ENCODE assay signal across 19 cellular contexts in genomic region chr10:103040424-103040823, GRCh38.
DNase-seq lines count a peak whose midpoint lies in the region; ATAC-seq, FAIRE-seq and TF ChIP-seq lines count a peak whose summit lies in the region.
"Had no signal": no experiment of that assay in that cellular context is flagged by ENCODE, and none has a peak within 500 bp of the region (broad histone marks: within the 10 kb centered on the region; RNA-seq: fewer than 3 reads in every experiment).

No MANE protein-coding gene starts in this region.

- no peaks in the 10 kb centered on the region for H3K27me3 Mint-ChIP-seq in activated naive CD8-positive, alpha-beta T cell treated with anti-CD3 and anti-CD28 coated beads, Interleukin-2, amount 50 U/mL, for 24 hours
- H3K27me3 Mint-ChIP-seq in activated naive CD8-positive, alpha-beta T cell treated with anti-CD3 and anti-CD28 coated beads for 36 hours: no peaks in the 10 kb centered on the region
- H3K27me3 Mint-ChIP-seq: stimulated activated naive CD8-positive, alpha-beta T cell treated with anti-CD3 and anti-CD28 coated beads, Interleukin-15, amount 100 ng/mL, for 72 hours had no signal

- FAIRE-seq in urothelium cell line (lab: Jason Lieb, UNC): no peak
- FAIRE-seq: colon, D721Med had no signal

- H3K4me3 ChIP-seq in SJSA1: no peak overlapping the region
- H3K4me3 ChIP-seq in fibroblast of mammary gland (ENCODE audit: control insufficient read depth, low read depth, low read length): no peak overlapping the region
- H3K4me3 ChIP-seq: skin epidermis had no signal

- no peaks in the 10 kb centered on the region for H3K36me3 ChIP-seq in SJSA1
- H3K36me3 ChIP-seq: neutrophil, WERI-Rb-1 had no signal

- no peak overlapping the region for H3K4me3 Mint-ChIP-seq in activated naive CD8-positive, alpha-beta T cell treated with anti-CD3 and anti-CD28 coated beads, Interleukin-2, amount 50 U/mL, for 24 hours
- no peak overlapping the region for H3K4me3 Mint-ChIP-seq in activated naive CD8-positive, alpha-beta T cell treated with anti-CD3 and anti-CD28 coated beads for 36 hours
- H3K4me3 Mint-ChIP-seq: stimulated activated naive CD8-positive, alpha-beta T cell treated with anti-CD3 and anti-CD28 coated beads, Interleukin-15, amount 100 ng/mL, for 72 hours had no signal

- no peak for DNase-seq in activated naive CD8-positive, alpha-beta T cell treated with anti-CD3 and anti-CD28 coated beads, Interleukin-2, amount 50 U/mL, for 24 hours
- DNase-seq in activated naive CD8-positive, alpha-beta T cell treated with anti-CD3 and anti-CD28 coated beads for 36 hours: no peak
- DNase-seq in SJSA1 (ENCODE audit: low read depth in 1 of 2, low spot score in 2 of 2): peak; percentile 63 to 76
- peak; percentile 27 for DNase-seq in fibroblast of mammary gland (ENCODE audit: low read depth)
- peak; percentile 13 for DNase-seq in urothelium cell line (ENCODE audit: low spot score)
- DNase-seq in NCI-H2196 (lab: John Stamatoyannopoulos, UW; ENCODE audit: unreplicated experiment): no peak
- DNase-seq: 8988T; activated naive CD4-positive, alpha-beta T cell treated with anti-CD3 and anti-CD28 coated beads, Interleukin-2, amount 50 U/mL, for 16 hours; NCI-H2081; NCI-H774; SIG-M5; stimulated activated naive CD8-positive, alpha-beta T cell treated with anti-CD3 and anti-CD28 coated beads, Interleukin-15, amount 100 ng/mL, for 72 hours; WERI-Rb-1 had no signal

- H3K27ac Mint-ChIP-seq in activated naive CD8-positive, alpha-beta T cell treated with anti-CD3 and anti-CD28 coated beads, Interleukin-2, amount 50 U/mL, for 24 hours: peak overlapping the region; percentile 12
- H3K27ac Mint-ChIP-seq in activated naive CD8-positive, alpha-beta T cell treated with anti-CD3 and anti-CD28 coated beads for 36 hours: no peak overlapping the region

- ATAC-seq in activated naive CD8-positive, alpha-beta T cell treated with anti-CD3 and anti-CD28 coated beads, Interleukin-2, amount 50 U/mL, for 24 hours: no peak
- ATAC-seq in GM18519 (IDR thresholded peaks at IDR 0.05; ENCODE audit: low FRiP score, unreplicated experiment): no peak
- no peak for ATAC-seq in GM18868 (IDR thresholded peaks at IDR 0.05; ENCODE audit: unreplicated experiment)
- ATAC-seq: stimulated activated naive CD8-positive, alpha-beta T cell treated with anti-CD3 and anti-CD28 coated beads, Interleukin-15, amount 100 ng/mL, for 72 hours had no signal

- H3K4me1 ChIP-seq in SJSA1 (replicated peaks): peaks cover 43% of the 10 kb centered on the region

- H3K9me3 ChIP-seq in SJSA1 (replicated peaks): no peaks in the 10 kb centered on the region
- H3K9me3 ChIP-seq: neutrophil had no signal

- H3K4me1 Mint-ChIP-seq in activated naive CD8-positive, alpha-beta T cell treated with anti-CD3 and anti-CD28 coated beads, Interleukin-2, amount 50 U/mL, for 24 hours: no peaks in the 10 kb centered on the region
- no peaks in the 10 kb centered on the region for H3K4me1 Mint-ChIP-seq in activated naive CD8-positive, alpha-beta T cell treated with anti-CD3 and anti-CD28 coated beads for 36 hours
- H3K4me1 Mint-ChIP-seq: stimulated activated naive CD8-positive, alpha-beta T cell treated with anti-CD3 and anti-CD28 coated beads, Interleukin-15, amount 100 ng/mL, for 72 hours had no signal

- peak overlapping the region; percentile 63 for H3K27ac ChIP-seq in SJSA1
- H3K27ac ChIP-seq: neutrophil, skin epidermis, WERI-Rb-1 had no signal

- H3K27me3 ChIP-seq in SJSA1 (replicated peaks): no peaks in the 10 kb centered on the region
- H3K27me3 ChIP-seq: neutrophil had no signal

- no peaks in the 10 kb centered on the region for H3K36me3 Mint-ChIP-seq in activated naive CD8-positive, alpha-beta T cell treated with anti-CD3 and anti-CD28 coated beads, Interleukin-2, amount 50 U/mL, for 24 hours (ENCODE audit: low read depth)
- H3K36me3 Mint-ChIP-seq in activated naive CD8-positive, alpha-beta T cell treated with anti-CD3 and anti-CD28 coated beads for 36 hours: no peaks in the 10 kb centered on the region

- TF ChIP-seq CTCF in fibroblast of mammary gland (conservative IDR thresholded peaks at IDR 0.05; ENCODE audit: control insufficient read depth, insufficient read depth, low read depth, low read length): no peak

- H3K9me3 Mint-ChIP-seq in activated naive CD8-positive, alpha-beta T cell treated with anti-CD3 and anti-CD28 coated beads, Interleukin-2, amount 50 U/mL, for 24 hours: no peaks in the 10 kb centered on the region
- H3K9me3 Mint-ChIP-seq in activated naive CD8-positive, alpha-beta T cell treated with anti-CD3 and anti-CD28 coated beads for 36 hours: no peaks in the 10 kb centered on the region
- H3K9me3 Mint-ChIP-seq: stimulated activated naive CD8-positive, alpha-beta T cell treated with anti-CD3 and anti-CD28 coated beads, Interleukin-15, amount 100 ng/mL, for 72 hours had no signal

Comparison
In these comparisons a context has a peak if more than half of its experiments do, and no peak if none do; other contexts are left out.
1. DNase-seq: peak in SJSA1 (2 of 2), fibroblast of mammary gland (single experiment) and urothelium cell line (single experiment); none in activated naive CD8-positive, alpha-beta T cell treated with anti-CD3 and anti-CD28 coated beads, Interleukin-2, amount 50 U/mL, for 24 hours (single experiment), activated naive CD8-positive, alpha-beta T cell treated with anti-CD3 and anti-CD28 coated beads for 36 hours (single experiment) and NCI-H2196 (single experiment).